ENCODE assay signal across 26 cellular contexts in genomic region chr6:164243949-164244348, GRCh38.
"Had no signal": no experiment of that assay in that cellular context is flagged by ENCODE, and none has a peak within 500 bp of the region (broad histone marks: within the 10 kb centered on the region; RNA-seq: fewer than 3 reads in every experiment).

No MANE protein-coding gene starts in this region.

- H3K4me2 ChIP-seq: KMS-11, PC-9 had no signal

- ATAC-seq: activated CD8-positive, alpha-beta T cell treated with anti-CD3 and anti-CD28 coated beads, Interleukin-2, amount 10 ng/mL, durations not matched to agents 7 days and 5 days; activated naive CD8-positive, alpha-beta T cell treated with anti-CD3 and anti-CD28 coated beads, Interleukin-2, amount 50 U/mL, for 24 hours; activated T-cell treated with anti-CD3 and anti-CD28 coated beads, Interleukin-2, amount 50 U/mL, for 4 hours; body of pancreas had no signal

- H3K4me1 ChIP-seq: body of pancreas had no signal

- H3K9me3 ChIP-seq: body of pancreas had no signal

- DNase-seq: activated CD4-positive, alpha-beta T cell treated with anti-CD3 and anti-CD28 coated beads, Interleukin-2, amount 10 ng/mL, durations not matched to agents 7 days and 5 days; activated CD4-positive, alpha-beta T cell treated with anti-CD3 and anti-CD28 coated beads, Interleukin-2, amount 50 U/mL, for 48 hours; activated CD8-positive, alpha-beta memory T cell treated with anti-CD3 and anti-CD28 coated beads, Interleukin-2, amount 50 U/mL, for 4 hours; activated CD8-positive, alpha-beta T cell treated with anti-CD3 and anti-CD28 coated beads, Interleukin-2, amount 10 ng/mL, durations not matched to agents 7 days and 5 days; activated naive CD4-positive, alpha-beta T cell treated with anti-CD3 and anti-CD28 coated beads, Interleukin-2, amount 10 ng/mL, durations not matched to agents 7 days and 5 days; activated naive CD8-positive, alpha-beta T cell treated with anti-CD3 and anti-CD28 coated beads, Interleukin-2, amount 50 U/mL, for 24 hours; activated T-cell treated with anti-CD3 and anti-CD28 coated beads for 4 hours; activated T-cell treated with anti-CD3 and anti-CD28 coated beads, Interleukin-2, amount 50 U/mL, for 4 hours; anterior cingulate cortex; body of pancreas; central memory CD4-positive, alpha-beta T cell; MM.1S; MV-4-11; NCI-H1092; NCI-H1436 treated with DMSO at 0.1 percent for 48 hours; NCI-H1694 treated with DMSO at 0.1 percent for 48 hours; NCI-H2029; NCI-H345; NCI-H524 treated with DMSO at 0.1 percent for 48 hours; NCI-H748 treated with DMSO at 0.1 percent for 48 hours; NK-92 treated with Interleukin-12 subunit alpha and Interleukin-12 subunit beta, amount 100 ng/mL, for 24 hours; PC-9; Right ventricle myocardium superior; T1000 had no signal

- H3K9ac ChIP-seq: KMS-11 had no signal

- H3K27ac ChIP-seq: body of pancreas, KMS-11, PC-9, SK-N-MC had no signal

- H3K4me3 ChIP-seq: body of pancreas, PC-9, SK-N-MC had no signal

- H3K27me3 ChIP-seq: body of pancreas had no signal

- H2AFZ ChIP-seq: PC-9 had no signal
